16 cellular contexts compared by ENCODE assay signal in genomic region chr21:23471877-23472276, GRCh38.
A peak's percentile ranks its signal among the peaks of the same experiment; 100 is the strongest.
DNase-seq lines count a peak whose midpoint lies in the region; ATAC-seq and TF ChIP-seq lines count a peak whose summit lies in the region.
"Had no signal": no experiment of that assay in that cellular context is flagged by ENCODE, and none has a peak within 500 bp of the region (broad histone marks: within the 10 kb centered on the region; RNA-seq: fewer than 3 reads in every experiment).

No MANE protein-coding gene starts in this region.

- H3K4me1 Mint-ChIP-seq in activated naive CD8-positive, alpha-beta T cell treated with anti-CD3 and anti-CD28 coated beads, Interleukin-2, amount 50 U/mL, for 24 hours, result no peaks in the 10 kb centered on the region
- H3K4me1 Mint-ChIP-seq: activated naive CD4-positive, alpha-beta T cell treated with anti-CD3 and anti-CD28 coated beads, Interleukin-2, amount 50 U/mL, for 24 hours had no signal

- H3K27ac Mint-ChIP-seq in activated naive CD8-positive, alpha-beta T cell treated with anti-CD3 and anti-CD28 coated beads, Interleukin-2, amount 50 U/mL, for 24 hours, result no peak overlapping the region
- H3K27ac Mint-ChIP-seq: activated naive CD4-positive, alpha-beta T cell treated with anti-CD3 and anti-CD28 coated beads, Interleukin-2, amount 50 U/mL, for 24 hours had no signal

- H3K9me3 ChIP-seq in WERI-Rb-1 (ENCODE audit: severe bottlenecking), result no peaks in the 10 kb centered on the region
- H3K9me3 ChIP-seq: BLaER1 had no signal

- no peak overlapping the region for H3K4me3 ChIP-seq in WERI-Rb-1 (ENCODE audit: low read depth, low read length)
- H3K4me3 ChIP-seq: BLaER1 had no signal

- no peaks in the 10 kb centered on the region for H3K27me3 ChIP-seq in WERI-Rb-1 (ENCODE audit: insufficient read depth, low read depth, severe bottlenecking)
- H3K27me3 ChIP-seq: BLaER1 had no signal

- ATAC-seq in GM18909 (IDR thresholded peaks at IDR 0.05; ENCODE audit: poor library complexity, unreplicated experiment) (peak; percentile 86), GM21717 (IDR thresholded peaks at IDR 0.05; ENCODE audit: unreplicated experiment) (peak; percentile 67), HG03064 (IDR thresholded peaks at IDR 0.05; ENCODE audit: low read depth, unreplicated experiment) (peak; percentile 64), GM19351 (IDR thresholded peaks at IDR 0.05; ENCODE audit: unreplicated experiment) (no peak)
- ATAC-seq in activated naive CD8-positive, alpha-beta T cell treated with anti-CD3 and anti-CD28 coated beads, Interleukin-2, amount 50 U/mL, for 24 hours, result no peak
- ATAC-seq: HCT116 had no signal

- no peaks in the 10 kb centered on the region for H3K27me3 Mint-ChIP-seq in activated naive CD8-positive, alpha-beta T cell treated with anti-CD3 and anti-CD28 coated beads, Interleukin-2, amount 50 U/mL, for 24 hours
- H3K27me3 Mint-ChIP-seq: activated naive CD4-positive, alpha-beta T cell treated with anti-CD3 and anti-CD28 coated beads, Interleukin-2, amount 50 U/mL, for 24 hours had no signal

- no peak for TF ChIP-seq CTCF in WERI-Rb-1 (IDR thresholded peaks at IDR 0.05; ENCODE audit: low read depth, low read length)

- no peaks in the 10 kb centered on the region for H3K36me3 ChIP-seq in WERI-Rb-1
- H3K36me3 ChIP-seq: BLaER1 had no signal

- no peaks in the 10 kb centered on the region for H3K9me3 Mint-ChIP-seq in activated naive CD8-positive, alpha-beta T cell treated with anti-CD3 and anti-CD28 coated beads, Interleukin-2, amount 50 U/mL, for 24 hours
- H3K9me3 Mint-ChIP-seq: activated naive CD4-positive, alpha-beta T cell treated with anti-CD3 and anti-CD28 coated beads, Interleukin-2, amount 50 U/mL, for 24 hours had no signal

- H3K36me3 Mint-ChIP-seq in activated naive CD8-positive, alpha-beta T cell treated with anti-CD3 and anti-CD28 coated beads, Interleukin-2, amount 50 U/mL, for 24 hours (ENCODE audit: low read depth), result no peaks in the 10 kb centered on the region
- H3K36me3 Mint-ChIP-seq: activated naive CD4-positive, alpha-beta T cell treated with anti-CD3 and anti-CD28 coated beads, Interleukin-2, amount 50 U/mL, for 24 hours had no signal

- no peak overlapping the region for H3K4me3 Mint-ChIP-seq in activated naive CD8-positive, alpha-beta T cell treated with anti-CD3 and anti-CD28 coated beads, Interleukin-2, amount 50 U/mL, for 24 hours
- H3K4me3 Mint-ChIP-seq: activated naive CD4-positive, alpha-beta T cell treated with anti-CD3 and anti-CD28 coated beads, Interleukin-2, amount 50 U/mL, for 24 hours had no signal

- DNase-seq in NCI-H69 (lab: John Stamatoyannopoulos, UW) (peak; percentile 45), erythroblast (lab: John Stamatoyannopoulos, UW) (no peak), WERI-Rb-1 (no peak)
- DNase-seq in activated naive CD8-positive, alpha-beta T cell treated with anti-CD3 and anti-CD28 coated beads, Interleukin-2, amount 50 U/mL, for 24 hours, result no peak
- DNase-seq: DMS79 treated with DMSO at 0.1 percent for 48 hours; NCI-H187; NK-92 treated with Interleukin-12 subunit alpha and Interleukin-12 subunit beta, amount 100 ng/mL, for 24 hours; small intestine; substantia nigra had no signal

- no peak for TF ChIP-seq POLR2A in erythroblast (IDR thresholded peaks at IDR 0.05; ENCODE audit: low read length)

- no peak overlapping the region for H3K27ac ChIP-seq in WERI-Rb-1
- H3K27ac ChIP-seq: BLaER1 had no signal

Comparison
In these comparisons a context has a peak if more than half of its experiments do, and no peak if none do; other contexts are left out.
1. ATAC-seq: peak in GM18909 (single experiment), GM21717 (single experiment) and HG03064 (single experiment); none in GM19351 (single experiment) and activated naive CD8-positive, alpha-beta T cell treated with anti-CD3 and anti-CD28 coated beads, Interleukin-2, amount 50 U/mL, for 24 hours (single experiment).